Comparison of ENCODE assay signal across 1 cellular context in genomic region chr11:118877487-118878173, GRCh38.
TF ChIP-seq lines count a peak whose summit lies in the region.

No MANE protein-coding gene starts in this region.

TF ChIP-seq in GM23338, 12 proteins besides CTCF, POLR2A, EP300 and RAD21 (continued from another document):
- TF ChIP-seq REST (IDR thresholded peaks at IDR 0.05; ENCODE audit: unreplicated experiment) (no peak), CREB1 (CRISPR knock-in tag; IDR thresholded peaks at IDR 0.05; ENCODE audit: low read depth) (no peak), ZNF114 (CRISPR knock-in tag; IDR thresholded peaks at IDR 0.05) (no peak), JUNB (IDR thresholded peaks at IDR 0.05; ENCODE audit: unreplicated experiment) (no peak), EZH2phosphoT487 (IDR thresholded peaks at IDR 0.05; ENCODE audit: unreplicated experiment) (no peak)
